24 cellular contexts compared by ENCODE assay signal in genomic region chr12:9333129-9333528, GRCh38.
"Had no signal": no experiment of that assay in that cellular context is flagged by ENCODE, and none has a peak within 500 bp of the region (broad histone marks: within the 10 kb centered on the region; RNA-seq: fewer than 3 reads in every experiment).

No MANE protein-coding gene starts in this region.

- ATAC-seq: activated T-cell treated with anti-CD3 and anti-CD28 coated beads, Interleukin-2, amount 50 U/mL, for 72 hours; body of pancreas; T-cell had no signal

- H3K4me3 Mint-ChIP-seq: activated CD4-positive, alpha-beta memory T cell treated with anti-CD3 and anti-CD28 coated beads for 36 hours; activated CD4-positive, alpha-beta T cell treated with anti-CD3 and anti-CD28 coated beads, Interleukin-2, amount 10 ng/mL, durations not matched to agents 7 days and 5 days; activated naive CD8-positive, alpha-beta T cell treated with anti-CD3 and anti-CD28 coated beads, Interleukin-2, amount 10 ng/mL, durations not matched to agents 7 days and 5 days; activated T-cell treated with anti-CD3 and anti-CD28 coated beads, Interleukin-2, amount 50 U/mL, for 72 hours; T-cell had no signal

- H3K27ac Mint-ChIP-seq: activated CD4-positive, alpha-beta memory T cell treated with anti-CD3 and anti-CD28 coated beads for 36 hours; activated CD4-positive, alpha-beta T cell treated with anti-CD3 and anti-CD28 coated beads, Interleukin-2, amount 10 ng/mL, durations not matched to agents 7 days and 5 days; activated naive CD8-positive, alpha-beta T cell treated with anti-CD3 and anti-CD28 coated beads, Interleukin-2, amount 10 ng/mL, durations not matched to agents 7 days and 5 days; activated T-cell treated with anti-CD3 and anti-CD28 coated beads, Interleukin-2, amount 50 U/mL, for 72 hours; T-cell had no signal

- H3K27me3 ChIP-seq: adrenal gland, ascending aorta, body of pancreas had no signal

- H3K4me3 ChIP-seq: adrenal gland, ascending aorta, body of pancreas, PC-9 had no signal

- H3K4me2 ChIP-seq: PC-9 had no signal

- H3K36me3 ChIP-seq: adrenal gland, ascending aorta had no signal

- FAIRE-seq: bronchial epithelial cell had no signal

- H3K4me1 ChIP-seq: adrenal gland, ascending aorta, body of pancreas had no signal

- H3K27me3 Mint-ChIP-seq: activated CD4-positive, alpha-beta memory T cell treated with anti-CD3 and anti-CD28 coated beads for 36 hours; activated CD4-positive, alpha-beta T cell treated with anti-CD3 and anti-CD28 coated beads, Interleukin-2, amount 10 ng/mL, durations not matched to agents 7 days and 5 days; activated naive CD8-positive, alpha-beta T cell treated with anti-CD3 and anti-CD28 coated beads, Interleukin-2, amount 10 ng/mL, durations not matched to agents 7 days and 5 days; T-cell had no signal

- H3K9me3 ChIP-seq: adrenal gland, ascending aorta, body of pancreas had no signal

- H2AFZ ChIP-seq: PC-9 had no signal

- DNase-seq: activated CD4-positive, alpha-beta memory T cell treated with anti-CD3 and anti-CD28 coated beads for 36 hours; activated CD4-positive, alpha-beta T cell treated with anti-CD3 and anti-CD28 coated beads, Interleukin-2, amount 10 ng/mL, durations not matched to agents 7 days and 5 days; activated CD4-positive, CD25-positive, alpha-beta regulatory T cell; activated naive CD4-positive, alpha-beta T cell treated with anti-CD3 and anti-CD28 coated beads, Interleukin-2, amount 50 U/mL, for 16 hours; activated naive CD8-positive, alpha-beta T cell treated with anti-CD3 and anti-CD28 coated beads, Interleukin-2, amount 10 ng/mL, durations not matched to agents 7 days and 5 days; activated T-cell treated with anti-CD3 and anti-CD28 coated beads for 4 hours; activated T-cell treated with anti-CD3 and anti-CD28 coated beads, Interleukin-2, amount 50 U/mL, for 72 hours; adrenal gland; body of pancreas; central memory CD4-positive, alpha-beta T cell; KG1; NCI-H1105 treated with DMSO at 0.1 percent for 48 hours; NCI-H1436 treated with DMSO at 0.1 percent for 48 hours; NCI-H187; NCI-H2081; NCI-H510A treated with DMSO at 0.1 percent for 48 hours; NCI-H69; PC-9; SHP77 treated with DMSO at 0.1 percent for 48 hours; T-cell; T-helper 2 cell had no signal

- H3K27ac ChIP-seq: adrenal gland, ascending aorta, body of pancreas, PC-9, VCaP had no signal

- H3K36me3 Mint-ChIP-seq: T-cell had no signal
